10 cellular contexts compared by ENCODE assay signal in the genomic region with DNA sequence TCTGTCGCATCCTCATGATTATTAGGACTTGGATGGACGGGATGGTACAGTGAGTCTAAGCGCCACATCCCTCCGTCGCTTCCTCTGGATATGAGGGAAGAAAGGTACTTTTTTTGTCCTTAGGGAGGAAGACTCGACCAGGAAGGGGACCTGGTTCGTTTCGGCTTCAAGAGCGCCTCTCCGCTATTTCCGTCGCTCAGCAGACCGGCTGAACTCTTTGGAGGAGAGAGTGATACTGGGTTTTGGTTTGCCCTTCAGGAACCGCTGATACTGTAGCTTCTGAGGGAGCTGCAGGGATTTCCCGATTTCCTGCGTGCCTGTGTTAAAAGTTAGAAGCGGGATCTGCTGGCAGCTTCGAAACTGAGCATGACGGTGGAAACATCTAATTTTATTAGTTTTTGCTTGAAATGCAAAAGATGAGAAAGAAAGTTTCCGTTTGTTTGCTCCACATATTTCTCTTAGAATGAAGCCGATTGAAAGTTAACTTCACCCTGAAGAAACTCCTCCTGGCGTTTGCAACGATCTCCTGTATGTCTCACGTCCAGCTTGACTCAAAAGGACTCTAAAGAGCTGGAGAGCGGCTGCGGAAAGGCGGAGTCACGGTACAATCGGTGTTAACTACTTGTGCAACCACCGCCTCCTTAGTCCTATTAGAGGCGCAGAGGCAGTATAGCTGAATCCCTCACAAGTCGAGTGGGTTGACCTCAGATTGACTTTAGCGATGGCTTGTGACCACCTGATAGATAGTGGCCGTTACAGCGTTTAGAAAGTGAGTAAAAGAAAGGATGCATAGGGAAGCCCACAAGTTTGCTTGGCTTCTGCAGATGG.
DNase-seq lines count a peak whose midpoint lies in the region; ATAC-seq and TF ChIP-seq lines count a peak whose summit lies in the region.
"Had no signal": no experiment of that assay in that cellular context is flagged by ENCODE, and none has a peak within 500 bp of the region (broad histone marks: within the 10 kb centered on the region; RNA-seq: fewer than 3 reads in every experiment).

No MANE protein-coding gene starts in this region.

- no peaks in the 10 kb centered on the region for H3K9me3 ChIP-seq in vagina

- no peak for ATAC-seq in HG02938 (IDR thresholded peaks at IDR 0.05; ENCODE audit: unreplicated experiment)

- no peaks in the 10 kb centered on the region for H3K27me3 ChIP-seq in vagina

- H3K27me3 Mint-ChIP-seq in activated T-helper 2 cell treated with anti-CD3 and anti-CD28 coated beads, Interferon-gamma antibody, Interleukin-2, Interleukin-4, amounts not matched to agents 10 μg/mL and 5 μg/mL and 100 μg/mL, durations not matched to agents 14 hours and 24 hours and 36 hours (ENCODE audit: low read depth): peaks cover 83% of the 10 kb centered on the region

- peaks cover 8% of the 10 kb centered on the region for H3K4me1 ChIP-seq in vagina
- H3K4me1 ChIP-seq: uterus had no signal

- H3K36me3 Mint-ChIP-seq in activated T-helper 2 cell treated with anti-CD3 and anti-CD28 coated beads, Interferon-gamma antibody, Interleukin-2, Interleukin-4, amounts not matched to agents 10 μg/mL and 5 μg/mL and 100 μg/mL, durations not matched to agents 14 hours and 24 hours and 36 hours (ENCODE audit: low read depth): peaks cover 5% of the 10 kb centered on the region

- H3K4me1 Mint-ChIP-seq in activated T-helper 2 cell treated with anti-CD3 and anti-CD28 coated beads, Interferon-gamma antibody, Interleukin-2, Interleukin-4, amounts not matched to agents 10 μg/mL and 5 μg/mL and 100 μg/mL, durations not matched to agents 14 hours and 24 hours and 36 hours (ENCODE audit: low read depth): peaks cover 23% of the 10 kb centered on the region

- no peak for TF ChIP-seq CTCF in vagina (IDR thresholded peaks at IDR 0.05)

- H3K27ac ChIP-seq in vagina: no peak overlapping the region
- H3K27ac ChIP-seq: uterus had no signal

- peaks cover 4% of the 10 kb centered on the region for H3K9me3 Mint-ChIP-seq in activated T-helper 2 cell treated with anti-CD3 and anti-CD28 coated beads, Interferon-gamma antibody, Interleukin-2, Interleukin-4, amounts not matched to agents 10 μg/mL and 5 μg/mL and 100 μg/mL, durations not matched to agents 14 hours and 24 hours and 36 hours

- H3K27ac Mint-ChIP-seq in activated T-helper 2 cell treated with anti-CD3 and anti-CD28 coated beads, Interferon-gamma antibody, Interleukin-2, Interleukin-4, amounts not matched to agents 10 μg/mL and 5 μg/mL and 100 μg/mL, durations not matched to agents 14 hours and 24 hours and 36 hours: no peak overlapping the region

- intact Hi-C loops in activated T-helper 2 cell treated with anti-CD3 and anti-CD28 coated beads, Interferon-gamma antibody, Interleukin-2, Interleukin-4, amounts not matched to agents 10 μg/mL and 5 μg/mL and 100 μg/mL, durations not matched to agents 14 hours and 24 hours and 36 hours (cut with micrococcal nuclease): no loop called here
- intact Hi-C loops in vagina (cut with DNase I): no loop called here

- H3K4me3 Mint-ChIP-seq in activated T-helper 2 cell treated with anti-CD3 and anti-CD28 coated beads, Interferon-gamma antibody, Interleukin-2, Interleukin-4, amounts not matched to agents 10 μg/mL and 5 μg/mL and 100 μg/mL, durations not matched to agents 14 hours and 24 hours and 36 hours (ENCODE audit: low read depth): peak overlapping the region; percentile 52

- H3K4me3 ChIP-seq in vagina: no peak overlapping the region
- H3K4me3 ChIP-seq: uterus had no signal

- DNase-seq in EL (peak; percentile 62), MV-4-11 (lab: John Stamatoyannopoulos, UW) (peak; percentile 54), left kidney (ENCODE audit: low read depth, low spot score) (peak; percentile 63), hypothalamus (lab: John Stamatoyannopoulos, UW) (no peak), vagina (ENCODE audit: extremely low spot score in 2 of 2) (no peak), cortex of kidney (lab: John Stamatoyannopoulos, UW) (no peak)
- no peak for DNase-seq in activated T-helper 2 cell treated with anti-CD3 and anti-CD28 coated beads, Interferon-gamma antibody, Interleukin-2, Interleukin-4, amounts not matched to agents 10 μg/mL and 5 μg/mL and 100 μg/mL, durations not matched to agents 14 hours and 24 hours and 36 hours (ENCODE audit: low spot score)
- DNase-seq: midbrain, uterus had no signal

- H3K36me3 ChIP-seq in vagina: no peaks in the 10 kb centered on the region
- H3K36me3 ChIP-seq: uterus had no signal

- no peak for TF ChIP-seq POLR2A in vagina (IDR thresholded peaks at IDR 0.05)

Comparison
In these comparisons a context has a peak if more than half of its experiments do, and no peak if none do; other contexts are left out.
1. DNase-seq: peak in EL (single experiment), MV-4-11 (single experiment) and left kidney (single experiment); none in activated T-helper 2 cell treated with anti-CD3 and anti-CD28 coated beads, Interferon-gamma antibody, Interleukin-2, Interleukin-4, amounts not matched to agents 10 μg/mL and 5 μg/mL and 100 μg/mL, durations not matched to agents 14 hours and 24 hours and 36 hours (single experiment), hypothalamus (0 of 51), vagina (0 of 2) and cortex of kidney (single experiment).